In genomic region chr5:179060116-179061008, GRCh38 we compare ENCODE assay signal across 8 cellular contexts. TPM values are rescaled to one million over a fixed set of nuclear protein-coding genes. Genes with fewer than 3 reads are reported as not detected.
DNase-seq lines count a peak whose midpoint lies in the region; ATAC-seq, FAIRE-seq and TF ChIP-seq lines count a peak whose summit lies in the region.

TSS of gene ZNF354C (plus strand) at chr5:179060373. CDS start at chr5:179062069, 1,696 bp downstream.

- peaks cover 0 to 10% of the 10 kb centered on the region in 2 donors for H3K4me1 ChIP-seq in kidney (ENCODE audit: control insufficient read depth in 1 of 2, insufficient read depth in 1 of 2, low read depth in 1 of 2, low read length in 2 of 2)

- peak within 1 kb of the TSS; percentile 55 to 76 for H3K9ac ChIP-seq in kidney (ENCODE audit: low read length in 2 of 2)

- no peaks in the 10 kb centered on the region for H3K27me3 ChIP-seq in MG63

- ATAC-seq in GM19328 (IDR thresholded peaks at IDR 0.05; ENCODE audit: unreplicated experiment) (peak; percentile 77), GM19452 (IDR thresholded peaks at IDR 0.05; ENCODE audit: unreplicated experiment) (no peak), GM21447 (IDR thresholded peaks at IDR 0.05; ENCODE audit: unreplicated experiment) (no peak)

- TF ChIP-seq CTCF in kidney (IDR thresholded peaks at IDR 0.05; ENCODE audit: borderline replicate concordance, extremely low read depth, insufficient read depth), result no peak

- peak within 1 kb of the TSS; percentile 60 for H3K27ac ChIP-seq in cingulate gyrus (ENCODE audit: low read depth, low read length)
- peak within 1 kb of the TSS; percentile 16 to 47 for H3K27ac ChIP-seq in kidney (ENCODE audit: low read depth in 2 of 2, low read length in 2 of 2)

- H3K4me3 ChIP-seq in MG63 (peak within 1 kb of the TSS; percentile 64), kidney (ENCODE audit: low read length in 2 of 2) (peak within 1 kb of the TSS; percentile 79 to 89)

- intact Hi-C loops in kidney (cut with DNase I), result no loop called here

- FAIRE-seq in kidney (lab: Jason Lieb, UNC), result no peak

- peaks cover 51% of the 10 kb centered on the region for H3K9me3 ChIP-seq in MG63
- H3K9me3 ChIP-seq in kidney (ENCODE audit: control insufficient read depth in 1 of 2, low read length in 2 of 2), result peaks cover 4 to 7% of the 10 kb centered on the region in 2 donors

- DNase-seq in MG63, result peak; percentile 93
- DNase-seq in activated CD4-positive, alpha-beta T cell treated with anti-CD3 and anti-CD28 coated beads, Interleukin-2, amount 50 U/mL, for 1 hour, result peak; percentile 80
- DNase-seq in kidney, result peak; percentile 96
- peak; percentile 79 for DNase-seq in stimulated activated CD4-positive, alpha-beta T cell treated with anti-CD3 and anti-CD28 coated beads, Interleukin-12 subunit alpha, Interleukin-12 subunit beta, amount 100 ng/mL, for 24 hours (ENCODE audit: low read depth in 2 of 2)

- peaks cover 32% of the 10 kb centered on the region for H3K36me3 ChIP-seq in MG63
- H3K36me3 ChIP-seq in kidney (ENCODE audit: control insufficient read depth in 1 of 2, insufficient read depth in 2 of 2, low read length in 2 of 2), result no peaks in the 10 kb centered on the region

RNA-seq across cellular contexts. Expression of gene ZNF354C, which starts in this region (rescaled TPM):
- total RNA-seq in MG63 (2014; rRNA removed; shearing (Covaris generic); ENCODE audit: low replicate concordance), result 1.7 and 2.6 TPM in 2 replicates
- 6.9 TPM for total RNA-seq in kidney
- polyA plus RNA-seq in kidney (ENCODE audit: insufficient read depth, low read depth, low replicate concordance), result 1.3 TPM
